Comparison of ENCODE assay signal across 8 cellular contexts in the genomic region with DNA sequence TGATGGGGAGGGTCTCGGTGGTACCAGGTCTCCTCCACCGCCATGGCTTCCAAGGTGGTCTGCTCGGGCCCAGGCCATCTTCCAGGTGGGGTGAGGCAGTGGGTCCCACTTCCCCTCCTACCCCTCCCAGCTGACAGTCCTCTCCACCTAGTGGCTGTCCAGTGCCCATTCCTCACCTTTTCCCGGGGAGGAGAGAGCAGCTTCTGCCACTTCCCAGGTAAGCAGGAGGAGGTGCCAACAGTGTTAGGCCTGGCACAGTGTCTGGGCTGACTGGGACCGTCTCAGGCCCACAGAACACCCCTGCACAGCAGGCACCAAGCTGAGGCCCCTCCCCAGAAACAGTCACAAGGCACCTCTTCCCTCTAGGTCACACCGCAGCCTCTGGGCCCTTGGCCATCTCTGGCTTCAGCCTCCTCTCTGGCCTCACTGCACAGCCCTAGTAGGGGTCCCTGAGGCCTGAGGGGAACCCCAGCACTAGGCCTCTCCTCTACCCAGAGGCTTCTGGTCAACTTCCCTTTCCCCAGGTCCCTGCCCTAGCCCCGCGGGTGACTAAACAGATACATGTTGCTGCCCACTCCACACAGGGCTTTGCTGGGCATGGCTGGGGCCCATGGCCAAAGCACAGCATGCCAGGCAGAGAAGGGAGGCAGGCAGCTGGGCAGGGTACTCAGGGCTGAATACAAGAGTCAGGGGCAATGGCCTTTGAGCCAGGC. TPM values are rescaled to one million over a fixed set of nuclear protein-coding genes. Genes with fewer than 3 reads are reported as not detected.
DNase-seq lines count a peak whose midpoint lies in the region; ATAC-seq and TF ChIP-seq lines count a peak whose summit lies in the region.

No MANE protein-coding gene starts in this region.

- H3K9ac ChIP-seq in neural progenitor cell, result no peak overlapping the region

- CTCF ChIA-PET in CD4-positive, alpha-beta T cell (lab: Charles Lee), result interaction anchor here (0.6 to 4.5 kb wide), 6 partner anchors 10 to 30 kb away, joined by 3 to 38 read pairs (median 22); a partner anchor contains a TSS

- peaks cover 15% of the 10 kb centered on the region for H3K79me2 ChIP-seq in neural progenitor cell (ENCODE audit: low read depth)

- peaks cover 88% of the 10 kb centered on the region for H3K36me3 Mint-ChIP-seq in CD4-positive, alpha-beta T cell (ENCODE audit: low read depth)
- peaks cover 3% of the 10 kb centered on the region for H3K36me3 Mint-ChIP-seq in neural progenitor cell

- in situ Hi-C loops in KBM-7 (cut with MboI; ENCODE audit: low pct_unique_long_range_greater_than_20kb, low sequenced_read_pairs), result no loop called here

- H3K9me3 ChIP-seq in CD4-positive, alpha-beta T cell (ENCODE audit: control insufficient read depth, low read length), result no peaks in the 10 kb centered on the region
- H3K9me3 ChIP-seq in neural progenitor cell (ENCODE audit: low read depth), result no peaks in the 10 kb centered on the region

- H3F3A ChIP-seq in neural progenitor cell (ENCODE audit: low read depth), result peaks cover 21% of the 10 kb centered on the region

- H3K36me3 ChIP-seq in neural progenitor cell, result no peaks in the 10 kb centered on the region

- intact Hi-C loops in CD4-positive, alpha-beta T cell (cut with DNase I, micrococcal nuclease), result loop anchor here in 1 of 2 experiments (1.0 to 10.0 kb wide), 2 partner anchors 14 to 198 kb away; a partner anchor contains a TSS

- H3K27ac ChIP-seq in CD4-positive, alpha-beta T cell (ENCODE audit: low read depth, low read length), result peak overlapping the region; percentile 95
- H3K27ac ChIP-seq in coronary artery, result peak overlapping the region; percentile 68 to 95
- H3K27ac ChIP-seq in neural progenitor cell, result no peak overlapping the region

- H3K4me3 Mint-ChIP-seq in CD4-positive, alpha-beta T cell, result peak overlapping the region; percentile 83
- H3K4me3 Mint-ChIP-seq in neural progenitor cell, result peak overlapping the region; percentile 81

- POLR2A ChIA-PET in CD4-positive, alpha-beta T cell (lab: Charles Lee), result interaction anchor here (1.0 to 5.5 kb wide), 10 partner anchors 9 to 168 kb away, joined by 4 to 191 read pairs (median 23); a partner anchor contains a TSS

- H4K20me1 ChIP-seq in neural progenitor cell (ENCODE audit: low read depth), result no peaks in the 10 kb centered on the region

- no peak for DNase-seq in CD4-positive, alpha-beta T cell
- DNase-seq in NB4 (ENCODE audit: low read depth) (peak; percentile 73), coronary artery (ENCODE audit: low spot score) (no peak), neural progenitor cell (ENCODE audit: low spot score) (no peak), KBM-7 (no peak), NCI-H526 treated with DMSO at 0.1 percent for 48 hours (lab: John Stamatoyannopoulos, UW) (no peak), NCI-H1694 treated with DMSO at 0.1 percent for 48 hours (lab: John Stamatoyannopoulos, UW) (no peak)

- H3K4me2 ChIP-seq in neural progenitor cell, result no peak overlapping the region

- no peak for ATAC-seq in CD4-positive, alpha-beta T cell (ENCODE audit: poor library complexity)
- ATAC-seq in HG03439 (IDR thresholded peaks at IDR 0.05; ENCODE audit: unreplicated experiment), result no peak

- no peaks in the 10 kb centered on the region for H3K27me3 ChIP-seq in CD4-positive, alpha-beta T cell (ENCODE audit: control insufficient read depth, insufficient read depth, low read length)
- no peaks in the 10 kb centered on the region for H3K27me3 ChIP-seq in neural progenitor cell

- peak overlapping the region; percentile 90 for H3K27ac Mint-ChIP-seq in CD4-positive, alpha-beta T cell
- peak overlapping the region; percentile 61 for H3K27ac Mint-ChIP-seq in neural progenitor cell

- no peak overlapping the region for H2AFZ ChIP-seq in neural progenitor cell (replicated peaks)

- TF ChIP-seq POLR2A in NB4 (IDR thresholded peaks at IDR 0.05; ENCODE audit: extremely low read depth, insufficient read length), result peak; percentile 37

- TF ChIP-seq CTCF in CD4-positive, alpha-beta T cell (IDR thresholded peaks at IDR 0.05), result no peak
- TF ChIP-seq CTCF in NB4 (IDR thresholded peaks at IDR 0.05; ENCODE audit: low read depth, low read length) (peak; percentile 14), coronary artery (IDR thresholded peaks at IDR 0.05) (no peak), neural progenitor cell (IDR thresholded peaks at IDR 0.05) (no peak)

- no peaks in the 10 kb centered on the region for H3K27me3 Mint-ChIP-seq in CD4-positive, alpha-beta T cell
- peaks cover 14% of the 10 kb centered on the region for H3K27me3 Mint-ChIP-seq in neural progenitor cell (ENCODE audit: insufficient read depth, low read depth)

- H3K4me3 ChIP-seq in NB4 (ENCODE audit: low read depth, low read length) (peak overlapping the region; percentile 52), coronary artery (no peak overlapping the region), neural progenitor cell (no peak overlapping the region)

- peaks cover 39% of the 10 kb centered on the region for H3K4me1 Mint-ChIP-seq in CD4-positive, alpha-beta T cell (ENCODE audit: low read depth)
- H3K4me1 Mint-ChIP-seq in neural progenitor cell, result peaks cover 17% of the 10 kb centered on the region

- no peaks in the 10 kb centered on the region for H3K9me3 Mint-ChIP-seq in CD4-positive, alpha-beta T cell
- no peaks in the 10 kb centered on the region for H3K9me3 Mint-ChIP-seq in neural progenitor cell

- peaks cover 11% of the 10 kb centered on the region for H3K4me1 ChIP-seq in neural progenitor cell

RNA-seq across cellular contexts. Expression of a gene that starts 2.3 kb away (rescaled TPM):
- 100 to 1,000 TPM; 160 to 161 TPM for total RNA-seq in CD4-positive, alpha-beta T cell
- 21.0 and 29.2 TPM in 2 replicates for total RNA-seq in neural progenitor cell (ENCODE audit: low replicate concordance)

RNA-seq across cellular contexts. Expression of a gene that starts 16.6 kb away (rescaled TPM):
- 1 to 10 TPM; 8.5 to 8.8 TPM for total RNA-seq in CD4-positive, alpha-beta T cell
- total RNA-seq in neural progenitor cell (ENCODE audit: low replicate concordance), result 1.4 and 7.1 TPM in 2 replicates

RNA-seq across cellular contexts. Expression of a gene that starts 20.5 kb away (rescaled TPM):
- total RNA-seq in CD4-positive, alpha-beta T cell, result 100 to 1,000 TPM; 309 to 325 TPM
- total RNA-seq in neural progenitor cell (ENCODE audit: low replicate concordance), result 30.0 and 54.4 TPM in 2 replicates
